1 cellular context compared by ENCODE assay signal in the genomic region with DNA sequence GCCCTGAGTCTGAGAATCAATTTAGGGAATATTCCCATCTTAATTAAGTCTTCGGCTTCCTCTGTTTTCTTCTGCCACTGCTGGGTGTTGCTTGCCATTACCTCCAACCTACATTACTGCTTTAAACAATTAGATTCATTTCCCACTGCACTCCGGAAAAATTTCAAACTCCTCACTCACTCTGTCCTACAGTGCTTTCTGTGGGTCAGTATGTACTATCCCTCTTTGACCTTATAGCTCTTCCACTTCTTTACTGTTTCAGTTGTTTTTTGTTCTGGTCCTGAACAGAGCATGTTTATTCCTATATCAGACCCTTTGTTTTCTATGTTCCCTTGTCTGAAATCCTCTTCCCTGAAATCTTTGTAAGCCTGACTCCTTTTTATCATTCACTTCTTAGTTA.
TF ChIP-seq lines count a peak whose summit lies in the region.

No MANE protein-coding gene starts in this region.

TF ChIP-seq in GM23338, 12 proteins besides CTCF, POLR2A, EP300 and RAD21 (continued from another document):
- TF ChIP-seq, protein P1, sequence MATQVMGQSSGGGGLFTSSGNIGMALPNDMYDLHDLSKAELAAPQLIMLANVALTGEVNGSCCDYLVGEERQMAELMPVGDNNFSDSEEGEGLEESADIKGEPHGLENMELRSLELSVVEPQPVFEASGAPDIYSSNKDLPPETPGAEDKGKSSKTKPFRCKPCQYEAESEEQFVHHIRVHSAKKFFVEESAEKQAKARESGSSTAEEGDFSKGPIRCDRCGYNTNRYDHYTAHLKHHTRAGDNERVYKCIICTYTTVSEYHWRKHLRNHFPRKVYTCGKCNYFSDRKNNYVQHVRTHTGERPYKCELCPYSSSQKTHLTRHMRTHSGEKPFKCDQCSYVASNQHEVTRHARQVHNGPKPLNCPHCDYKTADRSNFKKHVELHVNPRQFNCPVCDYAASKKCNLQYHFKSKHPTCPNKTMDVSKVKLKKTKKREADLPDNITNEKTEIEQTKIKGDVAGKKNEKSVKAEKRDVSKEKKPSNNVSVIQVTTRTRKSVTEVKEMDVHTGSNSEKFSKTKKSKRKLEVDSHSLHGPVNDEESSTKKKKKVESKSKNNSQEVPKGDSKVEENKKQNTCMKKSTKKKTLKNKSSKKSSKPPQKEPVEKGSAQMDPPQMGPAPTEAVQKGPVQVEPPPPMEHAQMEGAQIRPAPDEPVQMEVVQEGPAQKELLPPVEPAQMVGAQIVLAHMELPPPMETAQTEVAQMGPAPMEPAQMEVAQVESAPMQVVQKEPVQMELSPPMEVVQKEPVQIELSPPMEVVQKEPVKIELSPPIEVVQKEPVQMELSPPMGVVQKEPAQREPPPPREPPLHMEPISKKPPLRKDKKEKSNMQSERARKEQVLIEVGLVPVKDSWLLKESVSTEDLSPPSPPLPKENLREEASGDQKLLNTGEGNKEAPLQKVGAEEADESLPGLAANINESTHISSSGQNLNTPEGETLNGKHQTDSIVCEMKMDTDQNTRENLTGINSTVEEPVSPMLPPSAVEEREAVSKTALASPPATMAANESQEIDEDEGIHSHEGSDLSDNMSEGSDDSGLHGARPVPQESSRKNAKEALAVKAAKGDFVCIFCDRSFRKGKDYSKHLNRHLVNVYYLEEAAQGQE (IDR thresholded peaks at IDR 0.05; ENCODE audit: unreplicated experiment), result no peak
- TF ChIP-seq ZNF331 (CRISPR knock-in tag; IDR thresholded peaks at IDR 0.05; ENCODE audit: low read depth) (no peak), EZH2 (IDR thresholded peaks at IDR 0.05; ENCODE audit: low read depth, unreplicated experiment) (no peak), EZH2phosphoT487 (IDR thresholded peaks at IDR 0.05; ENCODE audit: unreplicated experiment) (no peak), STAT1 (IDR thresholded peaks at IDR 0.05; ENCODE audit: unreplicated experiment) (no peak), CREB1 (CRISPR knock-in tag; IDR thresholded peaks at IDR 0.05; ENCODE audit: low read depth) (no peak), NANOG (IDR thresholded peaks at IDR 0.05; ENCODE audit: borderline replicate concordance) (no peak)
